Comparison of ENCODE assay signal across 18 cellular contexts in genomic region chr19:31260171-31260933, GRCh38.
"Had no signal": no experiment of that assay in that cellular context is flagged by ENCODE, and none has a peak within 500 bp of the region (broad histone marks: within the 10 kb centered on the region; RNA-seq: fewer than 3 reads in every experiment).

No MANE protein-coding gene starts in this region.

- H3K9me3 Mint-ChIP-seq: activated naive CD8-positive, alpha-beta T cell treated with anti-CD3 and anti-CD28 coated beads, Interleukin-2, amount 10 ng/mL, durations not matched to agents 7 days and 5 days; activated T-helper 17 cell treated with anti-CD3 and anti-CD28 coated beads, Interleukin-2, amount 50 U/mL, for 72 hours; naive thymus-derived CD8-positive, alpha-beta T cell had no signal

- H3K36me3 Mint-ChIP-seq: activated naive CD8-positive, alpha-beta T cell treated with anti-CD3 and anti-CD28 coated beads, Interleukin-2, amount 10 ng/mL, durations not matched to agents 7 days and 5 days; naive thymus-derived CD8-positive, alpha-beta T cell had no signal

- DNase-seq: activated CD4-positive, alpha-beta T cell treated with anti-CD3 and anti-CD28 coated beads for 1 hour; activated naive CD4-positive, alpha-beta T cell treated with Interleukin-2 at 50 U/mL for 16 hours; activated naive CD8-positive, alpha-beta T cell treated with anti-CD3 and anti-CD28 coated beads, Interleukin-2, amount 10 ng/mL, durations not matched to agents 7 days and 5 days; activated T-cell treated with anti-CD3 and anti-CD28 coated beads, Interleukin-2, amount 50 U/mL, for 1 hour; amygdala; dermis blood vessel endothelial cell; effector memory CD4-positive, alpha-beta T cell; esophagus squamous epithelium; left cardiac atrium; mesendoderm; naive thymus-derived CD8-positive, alpha-beta T cell; stimulated activated CD4-positive, alpha-beta T cell treated with anti-CD3 and anti-CD28 coated beads, Interleukin-12 subunit alpha, Interleukin-12 subunit beta, amount 100 ng/mL, for 4 hours; stimulated activated CD4-positive, alpha-beta T cell treated with anti-CD3 and anti-CD28 coated beads, Interleukin-1b, Interleukin-23, amount 100 ng/mL, for 48 hours; stimulated activated naive CD4-positive, alpha-beta T cell treated with Interleukin-2 at 50 U/mL for 16 hours; substantia nigra; T-helper 1 cell; T-helper 9 cell had no signal

- H3K4me3 Mint-ChIP-seq: activated naive CD8-positive, alpha-beta T cell treated with anti-CD3 and anti-CD28 coated beads, Interleukin-2, amount 10 ng/mL, durations not matched to agents 7 days and 5 days; activated T-helper 17 cell treated with anti-CD3 and anti-CD28 coated beads, Interleukin-2, amount 50 U/mL, for 72 hours; naive thymus-derived CD8-positive, alpha-beta T cell had no signal

- H3K4me1 Mint-ChIP-seq: activated T-helper 17 cell treated with anti-CD3 and anti-CD28 coated beads, Interleukin-2, amount 50 U/mL, for 72 hours had no signal

- ATAC-seq: activated T-helper 17 cell treated with anti-CD3 and anti-CD28 coated beads, Interleukin-2, amount 50 U/mL, for 72 hours; left cardiac atrium; naive thymus-derived CD8-positive, alpha-beta T cell had no signal

- H3K27ac Mint-ChIP-seq: activated naive CD8-positive, alpha-beta T cell treated with anti-CD3 and anti-CD28 coated beads, Interleukin-2, amount 10 ng/mL, durations not matched to agents 7 days and 5 days; activated T-helper 17 cell treated with anti-CD3 and anti-CD28 coated beads, Interleukin-2, amount 50 U/mL, for 72 hours; naive thymus-derived CD8-positive, alpha-beta T cell had no signal
